ENCODE assay signal across 8 cellular contexts in the genomic region with DNA sequence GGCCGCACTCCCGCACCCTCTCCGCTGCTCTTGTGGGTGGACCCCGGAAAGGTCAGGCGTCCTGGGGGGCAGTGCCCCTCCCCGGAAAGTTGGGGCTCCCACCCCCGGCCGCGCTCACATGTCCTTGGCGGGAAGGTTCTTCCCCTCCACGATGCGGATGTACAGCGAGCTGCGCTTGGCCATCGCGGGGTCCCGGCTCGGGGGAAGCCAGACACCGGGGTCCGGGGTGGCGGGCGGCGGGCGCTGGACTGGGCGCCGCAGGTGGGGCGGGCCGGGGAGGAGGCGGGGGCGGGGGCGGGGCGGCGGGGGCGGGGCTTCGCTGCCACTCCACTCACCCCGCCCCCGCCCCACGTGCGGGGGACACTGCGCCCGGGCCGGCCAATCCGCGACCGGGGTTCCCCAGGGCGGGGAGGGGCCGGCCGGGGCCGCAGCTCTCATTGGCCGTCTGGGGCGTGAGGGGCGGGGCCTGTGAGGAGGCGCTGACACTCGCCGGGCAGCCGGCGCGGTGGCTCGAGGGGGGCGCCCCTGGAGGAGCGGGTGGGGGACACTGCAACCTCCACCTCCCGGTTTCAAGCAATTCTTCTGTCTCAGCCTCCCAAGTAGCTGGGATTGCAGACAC. TPM values are rescaled to one million over a fixed set of nuclear protein-coding genes. Genes with fewer than 3 reads are reported as not detected.
DNase-seq lines count a peak whose midpoint lies in the region; ATAC-seq and TF ChIP-seq lines count a peak whose summit lies in the region.
"Not testable (repeated sequence)": the region's sequence is repeated elsewhere in the genome, so short reads cannot be mapped to it uniquely, and the experiment has no call there.

A gene (minus strand): TSS at position 250 of the 619 bp plus-strand sequence. CDS start 67 bp downstream, at position 183.

- H3K4me1 ChIP-seq in Loucy (ENCODE audit: insufficient read depth, low read length, poor library complexity, severe bottlenecking); skeletal muscle satellite cell (ENCODE audit: control insufficient read depth, insufficient read depth, low read length): not testable (repeated sequence)

- CTCF ChIA-PET in AG04449 (lab: Yijun Ruan, JAX): not testable (repeated sequence)

- not testable (repeated sequence) for H3K9ac ChIP-seq in Loucy (ENCODE audit: low read depth, low read length, poor library complexity, severe bottlenecking); skeletal muscle satellite cell (ENCODE audit: low read depth, low read length)

- H3F3A ChIP-seq in Loucy (ENCODE audit: low read depth): not testable (repeated sequence)

- H3K36me3 ChIP-seq in Loucy (ENCODE audit: insufficient read depth, low read length); skeletal muscle satellite cell (ENCODE audit: insufficient read depth, low read length): not testable (repeated sequence)

- peak within 1 kb of the TSS; percentile 57 for H3K4me3 ChIP-seq in AG04449 (ENCODE audit: low read depth, low read length)
- H3K4me3 ChIP-seq in Loucy (ENCODE audit: low read length, poor library complexity, severe bottlenecking): peak within 1 kb of the TSS; percentile 46
- H3K4me3 ChIP-seq in skeletal muscle satellite cell (ENCODE audit: low read length): peak within 1 kb of the TSS; percentile 55

- H3K27me3 ChIP-seq in Loucy (ENCODE audit: insufficient read depth, low read length, poor library complexity, severe bottlenecking); skeletal muscle satellite cell (ENCODE audit: control insufficient read depth, insufficient read depth, low read length): not testable (repeated sequence)

- DNase-seq in AG04449 (ENCODE audit: low read depth, low spot score): not testable (repeated sequence)
- DNase-seq in activated CD8-positive, alpha-beta memory T cell treated with anti-CD3 and anti-CD28 coated beads for 24 hours: peak; percentile 76
- DNase-seq in ecto neural progenitor cell (ENCODE audit: low spot score) (peak; percentile 57), left lobe of liver (ENCODE audit: low spot score) (peak; percentile 62)

- not testable (repeated sequence) for TF ChIP-seq CTCF in AG04449 (IDR thresholded peaks at IDR 0.05; ENCODE audit: insufficient read depth, low read length, missing control alignments); Loucy (conservative IDR thresholded peaks at IDR 0.05; ENCODE audit: low read length)

- H3K4me2 ChIP-seq in Loucy (ENCODE audit: low read depth, low read length, poor library complexity, severe bottlenecking): not testable (repeated sequence)
- peak within 1 kb of the TSS; percentile 49 for H3K4me2 ChIP-seq in skeletal muscle satellite cell (ENCODE audit: low read length)

- H3K9me2 ChIP-seq in Loucy (replicated peaks; ENCODE audit: low read depth, low read length): not testable (repeated sequence)

- H4K20me1 ChIP-seq in Loucy (ENCODE audit: insufficient read depth, low read length, poor library complexity, severe bottlenecking): not testable (repeated sequence)

- not testable (repeated sequence) for H3K9me3 ChIP-seq in Loucy (ENCODE audit: insufficient read depth, low read depth, low read length); skeletal muscle satellite cell (replicated peaks; ENCODE audit: low read length)

- H3K79me2 ChIP-seq in Loucy (ENCODE audit: insufficient read depth, low read length): not testable (repeated sequence)

- not testable (repeated sequence) for H2AFZ ChIP-seq in Loucy (ENCODE audit: low read length)

- ATAC-seq in GM19023 (IDR thresholded peaks at IDR 0.05; ENCODE audit: unreplicated experiment): peak; percentile 59
- peak; percentile 66 for ATAC-seq in HG02852 (IDR thresholded peaks at IDR 0.05; ENCODE audit: unreplicated experiment)
- peak; percentile 94 for ATAC-seq in left lobe of liver

- POLR2A ChIA-PET in AG04449 (lab: Yijun Ruan, JAX): not testable (repeated sequence)

RNA-seq across cellular contexts. Expression of the gene that starts here (rescaled TPM):
- total RNA-seq in left lobe of liver: 10.7 TPM
- total RNA-seq in skeletal muscle satellite cell (2012; rRNA removed): 1.5 and 3.7 TPM in 2 replicates
